ENCODE assay signal across 1 cellular context in genomic region chr19:1252818-1253513, GRCh38.
TF ChIP-seq lines count a peak whose summit lies in the region.

No MANE protein-coding gene starts in this region.

TF ChIP-seq in HEK293, 187 proteins besides CTCF, POLR2A, EP300 and RAD21 (continued from another document and continues in another):
- TF ChIP-seq, protein P1, sequence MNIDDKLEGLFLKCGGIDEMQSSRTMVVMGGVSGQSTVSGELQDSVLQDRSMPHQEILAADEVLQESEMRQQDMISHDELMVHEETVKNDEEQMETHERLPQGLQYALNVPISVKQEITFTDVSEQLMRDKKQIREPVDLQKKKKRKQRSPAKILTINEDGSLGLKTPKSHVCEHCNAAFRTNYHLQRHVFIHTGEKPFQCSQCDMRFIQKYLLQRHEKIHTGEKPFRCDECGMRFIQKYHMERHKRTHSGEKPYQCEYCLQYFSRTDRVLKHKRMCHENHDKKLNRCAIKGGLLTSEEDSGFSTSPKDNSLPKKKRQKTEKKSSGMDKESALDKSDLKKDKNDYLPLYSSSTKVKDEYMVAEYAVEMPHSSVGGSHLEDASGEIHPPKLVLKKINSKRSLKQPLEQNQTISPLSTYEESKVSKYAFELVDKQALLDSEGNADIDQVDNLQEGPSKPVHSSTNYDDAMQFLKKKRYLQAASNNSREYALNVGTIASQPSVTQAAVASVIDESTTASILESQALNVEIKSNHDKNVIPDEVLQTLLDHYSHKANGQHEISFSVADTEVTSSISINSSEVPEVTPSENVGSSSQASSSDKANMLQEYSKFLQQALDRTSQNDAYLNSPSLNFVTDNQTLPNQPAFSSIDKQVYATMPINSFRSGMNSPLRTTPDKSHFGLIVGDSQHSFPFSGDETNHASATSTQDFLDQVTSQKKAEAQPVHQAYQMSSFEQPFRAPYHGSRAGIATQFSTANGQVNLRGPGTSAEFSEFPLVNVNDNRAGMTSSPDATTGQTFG (tag by site-specific recombination; IDR thresholded peaks at IDR 0.05; ENCODE audit: borderline replicate concordance) = no peak
- TF ChIP-seq, protein P2, sequence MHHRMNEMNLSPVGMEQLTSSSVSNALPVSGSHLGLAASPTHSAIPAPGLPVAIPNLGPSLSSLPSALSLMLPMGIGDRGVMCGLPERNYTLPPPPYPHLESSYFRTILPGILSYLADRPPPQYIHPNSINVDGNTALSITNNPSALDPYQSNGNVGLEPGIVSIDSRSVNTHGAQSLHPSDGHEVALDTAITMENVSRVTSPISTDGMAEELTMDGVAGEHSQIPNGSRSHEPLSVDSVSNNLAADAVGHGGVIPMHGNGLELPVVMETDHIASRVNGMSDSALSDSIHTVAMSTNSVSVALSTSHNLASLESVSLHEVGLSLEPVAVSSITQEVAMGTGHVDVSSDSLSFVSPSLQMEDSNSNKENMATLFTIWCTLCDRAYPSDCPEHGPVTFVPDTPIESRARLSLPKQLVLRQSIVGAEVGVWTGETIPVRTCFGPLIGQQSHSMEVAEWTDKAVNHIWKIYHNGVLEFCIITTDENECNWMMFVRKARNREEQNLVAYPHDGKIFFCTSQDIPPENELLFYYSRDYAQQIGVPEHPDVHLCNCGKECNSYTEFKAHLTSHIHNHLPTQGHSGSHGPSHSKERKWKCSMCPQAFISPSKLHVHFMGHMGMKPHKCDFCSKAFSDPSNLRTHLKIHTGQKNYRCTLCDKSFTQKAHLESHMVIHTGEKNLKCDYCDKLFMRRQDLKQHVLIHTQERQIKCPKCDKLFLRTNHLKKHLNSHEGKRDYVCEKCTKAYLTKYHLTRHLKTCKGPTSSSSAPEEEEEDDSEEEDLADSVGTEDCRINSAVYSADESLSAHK (tag by site-specific recombination; IDR thresholded peaks at IDR 0.05) = peak; percentile 38; the same call in 1 of the 2 replicates
- TF ChIP-seq ZNF549 (tag by site-specific recombination; IDR thresholded peaks at IDR 0.05) (no peak), ZBTB20 (tag by site-specific recombination; IDR thresholded peaks at IDR 0.05) (peak; percentile 19; the same call in 1 of the 2 replicates), ZNF48 (tag by site-specific recombination; IDR thresholded peaks at IDR 0.05) (no peak), ZNF175 (tag by site-specific recombination; IDR thresholded peaks at IDR 0.05) (no peak), ZBTB21 (tag by site-specific recombination; IDR thresholded peaks at IDR 0.05) (peak; percentile 15; the same call in 1 of the 2 replicates), ZNF76 (tag by site-specific recombination; IDR thresholded peaks at IDR 0.05; ENCODE audit: borderline replicate concordance, low read depth) (0 out of 2 replicates have a peak, but pooled peaks have one; percentile 18), ZIC2 (tag by site-specific recombination; IDR thresholded peaks at IDR 0.05) (peak; percentile 94), ZFHX2 (tag by site-specific recombination; conservative IDR thresholded peaks at IDR 0.05) (peak; percentile 91), SP3 (tag by site-specific recombination; IDR thresholded peaks at IDR 0.05) (peak; percentile 56), ZBTB10 (tag by site-specific recombination; IDR thresholded peaks at IDR 0.05) (peak; percentile 69), ZNF394 (tag by site-specific recombination; IDR thresholded peaks at IDR 0.05; ENCODE audit: borderline replicate concordance) (peak; percentile 37; the same call in 1 of the 2 replicates), ZNF660 (tag by site-specific recombination; IDR thresholded peaks at IDR 0.05) (peak; percentile 39), WT1 (tag by site-specific recombination; IDR thresholded peaks at IDR 0.05) (peak; percentile 85), OSR2 (tag by site-specific recombination; IDR thresholded peaks at IDR 0.05) (peak; percentile 45; the same call in 1 of the 2 replicates), ZEB2 (tag by site-specific recombination; IDR thresholded peaks at IDR 0.05) (peak; percentile 38; the same call in 1 of the 2 replicates), ZNF830 (tag by site-specific recombination; IDR thresholded peaks at IDR 0.05; ENCODE audit: low read depth) (no peak), ZBTB8A (tag by site-specific recombination; IDR thresholded peaks at IDR 0.05) (peak; percentile 91), ZNF426 (tag by site-specific recombination; IDR thresholded peaks at IDR 0.05) (no peak), ZSCAN16 (tag by site-specific recombination; IDR thresholded peaks at IDR 0.05) (0 out of 2 replicates have a peak, but pooled peaks have one; percentile 59), ZNF548 (tag by site-specific recombination; IDR thresholded peaks at IDR 0.05) (no peak), ZNF350 (tag by site-specific recombination; IDR thresholded peaks at IDR 0.05) (no peak), ZBTB26 (tag by site-specific recombination; optimal IDR thresholded peaks at IDR 0.05) (peak; percentile 27), ZNF776 (tag by site-specific recombination; IDR thresholded peaks at IDR 0.05; ENCODE audit: borderline replicate concordance) (no peak), IKZF3 (tag by site-specific recombination; IDR thresholded peaks at IDR 0.05) (peak; percentile 73), ZBTB48 (tag by site-specific recombination; IDR thresholded peaks at IDR 0.05) (0 out of 2 replicates have a peak, but pooled peaks have one; percentile 28), ZNF398 (tag by site-specific recombination; IDR thresholded peaks at IDR 0.05) (peak; percentile 97), ZNF302 (tag by site-specific recombination; IDR thresholded peaks at IDR 0.05; ENCODE audit: low read depth) (no peak), ZNF423 (tag by site-specific recombination; IDR thresholded peaks at IDR 0.05) (peak; percentile 85), KLF16 (tag by site-specific recombination; IDR thresholded peaks at IDR 0.05) (peak; percentile 37; the same call in 1 of the 2 replicates), ZNF701 (tag by site-specific recombination; IDR thresholded peaks at IDR 0.05) (no peak), ZNF596 (tag by site-specific recombination; IDR thresholded peaks at IDR 0.05) (no peak), BCL11A (tag by site-specific recombination; IDR thresholded peaks at IDR 0.05; ENCODE audit: low read depth) (no peak), SP2 (tag by site-specific recombination; IDR thresholded peaks at IDR 0.05) (peak; percentile 66), ZXDB (tag by site-specific recombination; IDR thresholded peaks at IDR 0.05) (peak; percentile 19; the same call in 1 of the 2 replicates), ZNF174 (tag by site-specific recombination; IDR thresholded peaks at IDR 0.05) (no peak), HIC1 (tag by site-specific recombination; IDR thresholded peaks at IDR 0.05) (peak; percentile 72), ZNF629 (tag by site-specific recombination; IDR thresholded peaks at IDR 0.05) (peak; percentile 60; the same call in 1 of the 2 replicates), BCL11B (tag by site-specific recombination; IDR thresholded peaks at IDR 0.05; ENCODE audit: low read depth) (no peak), ZNF311 (tag by site-specific recombination; IDR thresholded peaks at IDR 0.05; ENCODE audit: borderline replicate concordance) (no peak), ZNF433 (tag by site-specific recombination; IDR thresholded peaks at IDR 0.05; ENCODE audit: low read depth) (no peak), ZNF335 (tag by site-specific recombination; conservative IDR thresholded peaks at IDR 0.05) (0 out of 2 replicates have a peak, but pooled peaks have one; percentile 16), ZNF514 (tag by site-specific recombination; IDR thresholded peaks at IDR 0.05) (no peak)
- TF ChIP-seq, protein P3, sequence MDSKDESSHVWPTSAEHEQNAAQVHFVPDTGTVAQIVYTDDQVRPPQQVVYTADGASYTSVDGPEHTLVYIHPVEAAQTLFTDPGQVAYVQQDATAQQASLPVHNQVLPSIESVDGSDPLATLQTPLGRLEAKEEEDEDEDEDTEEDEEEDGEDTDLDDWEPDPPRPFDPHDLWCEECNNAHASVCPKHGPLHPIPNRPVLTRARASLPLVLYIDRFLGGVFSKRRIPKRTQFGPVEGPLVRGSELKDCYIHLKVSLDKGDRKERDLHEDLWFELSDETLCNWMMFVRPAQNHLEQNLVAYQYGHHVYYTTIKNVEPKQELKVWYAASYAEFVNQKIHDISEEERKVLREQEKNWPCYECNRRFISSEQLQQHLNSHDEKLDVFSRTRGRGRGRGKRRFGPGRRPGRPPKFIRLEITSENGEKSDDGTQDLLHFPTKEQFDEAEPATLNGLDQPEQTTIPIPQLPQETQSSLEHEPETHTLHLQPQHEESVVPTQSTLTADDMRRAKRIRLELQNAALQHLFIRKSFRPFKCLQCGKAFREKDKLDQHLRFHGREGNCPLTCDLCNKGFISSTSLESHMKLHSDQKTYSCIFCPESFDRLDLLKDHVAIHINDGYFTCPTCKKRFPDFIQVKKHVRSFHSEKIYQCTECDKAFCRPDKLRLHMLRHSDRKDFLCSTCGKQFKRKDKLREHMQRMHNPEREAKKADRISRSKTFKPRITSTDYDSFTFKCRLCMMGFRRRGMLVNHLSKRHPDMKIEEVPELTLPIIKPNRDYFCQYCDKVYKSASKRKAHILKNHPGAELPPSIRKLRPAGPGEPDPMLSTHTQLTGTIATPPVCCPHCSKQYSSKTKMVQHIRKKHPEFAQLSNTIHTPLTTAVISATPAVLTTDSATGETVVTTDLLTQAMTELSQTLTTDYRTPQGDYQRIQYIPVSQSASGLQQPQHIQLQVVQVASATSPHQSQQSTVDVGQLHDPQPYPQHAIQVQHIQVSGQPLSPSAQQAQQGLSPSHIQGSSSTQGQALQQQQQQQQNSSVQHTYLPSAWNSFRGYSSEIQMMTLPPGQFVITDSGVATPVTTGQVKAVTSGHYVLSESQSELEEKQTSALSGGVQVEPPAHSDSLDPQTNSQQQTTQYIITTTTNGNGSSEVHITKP (tag by site-specific recombination; IDR thresholded peaks at IDR 0.05) = no peak
- TF ChIP-seq, protein P4, sequence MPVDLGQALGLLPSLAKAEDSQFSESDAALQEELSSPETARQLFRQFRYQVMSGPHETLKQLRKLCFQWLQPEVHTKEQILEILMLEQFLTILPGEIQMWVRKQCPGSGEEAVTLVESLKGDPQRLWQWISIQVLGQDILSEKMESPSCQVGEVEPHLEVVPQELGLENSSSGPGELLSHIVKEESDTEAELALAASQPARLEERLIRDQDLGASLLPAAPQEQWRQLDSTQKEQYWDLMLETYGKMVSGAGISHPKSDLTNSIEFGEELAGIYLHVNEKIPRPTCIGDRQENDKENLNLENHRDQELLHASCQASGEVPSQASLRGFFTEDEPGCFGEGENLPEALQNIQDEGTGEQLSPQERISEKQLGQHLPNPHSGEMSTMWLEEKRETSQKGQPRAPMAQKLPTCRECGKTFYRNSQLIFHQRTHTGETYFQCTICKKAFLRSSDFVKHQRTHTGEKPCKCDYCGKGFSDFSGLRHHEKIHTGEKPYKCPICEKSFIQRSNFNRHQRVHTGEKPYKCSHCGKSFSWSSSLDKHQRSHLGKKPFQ (tag by site-specific recombination; IDR thresholded peaks at IDR 0.05) = peak; percentile 94
